ENCODE assay signal across 25 cellular contexts in the genomic region with DNA sequence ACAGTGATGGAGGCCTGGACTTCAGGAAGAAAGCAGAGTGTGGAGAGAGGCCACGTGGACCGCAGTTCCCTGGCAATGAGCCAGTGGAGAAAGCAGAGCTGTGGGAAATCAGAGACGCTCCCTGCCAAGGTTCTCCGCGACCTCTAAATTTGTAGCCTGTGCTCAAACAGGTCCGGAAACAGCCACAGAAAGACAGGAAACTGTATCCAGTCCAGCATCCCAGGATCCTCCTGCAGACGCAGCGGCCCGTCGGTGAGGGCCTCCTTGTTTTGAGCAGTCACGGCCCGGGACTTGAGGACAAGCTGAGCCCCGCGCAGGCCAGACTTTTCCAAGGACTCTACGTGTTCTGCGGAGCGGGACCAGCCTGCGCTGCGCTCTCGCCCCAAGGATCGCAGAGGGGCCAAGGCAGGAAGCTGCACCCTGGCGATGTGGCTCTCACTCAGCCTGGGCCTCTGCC. TPM values are rescaled to one million over a fixed set of nuclear protein-coding genes. Genes with fewer than 3 reads are reported as not detected.
DNase-seq lines count a peak whose midpoint lies in the region; ATAC-seq and TF ChIP-seq lines count a peak whose summit lies in the region.
"Had no signal": no experiment of that assay in that cellular context is flagged by ENCODE, and none has a peak within 500 bp of the region (broad histone marks: within the 10 kb centered on the region; RNA-seq: fewer than 3 reads in every experiment).

No MANE protein-coding gene starts in this region.

- no peaks in the 10 kb centered on the region for H3K9me3 Mint-ChIP-seq in nephron progenitor cell
- no peaks in the 10 kb centered on the region for H3K9me3 Mint-ChIP-seq in natural killer cell treated with Interleukin-12 subunit alpha and Interleukin-12 subunit beta and Interleukin-15 and Interleukin-18, amount 100 ng/mL, for 72 hours

- H3K27me3 Mint-ChIP-seq in nephron progenitor cell (ENCODE audit: low read depth, poor library complexity) = peaks cover 9% of the 10 kb centered on the region
- H3K27me3 Mint-ChIP-seq in natural killer cell treated with Interleukin-12 subunit alpha and Interleukin-12 subunit beta and Interleukin-15 and Interleukin-18, amount 100 ng/mL, for 72 hours = peaks cover 9 to 17% of the 10 kb centered on the region in 2 donors

- TF ChIP-seq CTCF in body of pancreas (IDR thresholded peaks at IDR 0.05) (no peak), nephron progenitor cell (IDR thresholded peaks at IDR 0.05) (no peak)

- H3K36me3 ChIP-seq in body of pancreas (replicated peaks in 1 of 2; ENCODE audit: insufficient read depth in 1 of 2, low read depth in 2 of 2) = no peaks in the 10 kb centered on the region
- H3K36me3 ChIP-seq: BLaER1, SJCRH30, suprapubic skin had no signal

- H3K27ac Mint-ChIP-seq in nephron progenitor cell = no peak overlapping the region
- no peak overlapping the region for H3K27ac Mint-ChIP-seq in natural killer cell treated with Interleukin-12 subunit alpha and Interleukin-12 subunit beta and Interleukin-15 and Interleukin-18, amount 100 ng/mL, for 72 hours
- H3K27ac Mint-ChIP-seq: T-helper 17 cell had no signal

- H3K36me3 Mint-ChIP-seq in nephron progenitor cell (ENCODE audit: low read depth) = no peaks in the 10 kb centered on the region
- H3K36me3 Mint-ChIP-seq in natural killer cell treated with Interleukin-12 subunit alpha and Interleukin-12 subunit beta and Interleukin-15 and Interleukin-18, amount 100 ng/mL, for 72 hours = no peaks in the 10 kb centered on the region

- H3K4me1 ChIP-seq in body of pancreas = no peaks in the 10 kb centered on the region
- H3K4me1 ChIP-seq: A549, BLaER1, Caco-2, SJCRH30, suprapubic skin had no signal

- H3K9me3 ChIP-seq in body of pancreas = no peaks in the 10 kb centered on the region
- H3K9me3 ChIP-seq: A549, BLaER1, Caco-2, SJCRH30, suprapubic skin had no signal

- no peaks in the 10 kb centered on the region for H3K4me1 Mint-ChIP-seq in nephron progenitor cell
- H3K4me1 Mint-ChIP-seq in natural killer cell treated with Interleukin-12 subunit alpha and Interleukin-12 subunit beta and Interleukin-15 and Interleukin-18, amount 100 ng/mL, for 72 hours (ENCODE audit: low read depth in 2 of 2) = no peaks in the 10 kb centered on the region
- H3K4me1 Mint-ChIP-seq: T-helper 17 cell had no signal

- DNase-seq in NCI-H345 treated with DMSO at 0.1 percent for 48 hours (lab: John Stamatoyannopoulos, UW; ENCODE audit: unreplicated experiment) (peak; percentile 0), NCI-H345 (lab: John Stamatoyannopoulos, UW) (no peak), body of pancreas (peak in 2 of 4 donors; percentile 26 to 29), left cardiac atrium (peak; percentile 65), pulmonary artery endothelial cell (ENCODE audit: low read depth, low spot score) (peak; percentile 67), nephron progenitor cell (no peak)
- DNase-seq in stimulated activated naive CD8-positive, alpha-beta T cell treated with anti-CD3 and anti-CD28 coated beads, Interleukin-15, Interleukin-2, amounts not matched to agents 100 U/mL and 50 U/mL, for 24 hours = no peak
- no peak for DNase-seq in natural killer cell treated with Interleukin-12 subunit alpha and Interleukin-12 subunit beta and Interleukin-15 and Interleukin-18, amount 100 ng/mL, for 72 hours (ENCODE audit: low spot score)
- DNase-seq: activated CD4-positive, alpha-beta T cell treated with anti-CD3 and anti-CD28 coated beads, Interleukin-2, amount 50 U/mL, for 1 hour; activated CD8-positive, alpha-beta memory T cell treated with anti-CD3 and anti-CD28 coated beads, Interleukin-2, amount 50 U/mL, for 4 hours; activated effector memory CD4-positive, alpha-beta T cell treated with Interleukin-2 at 50 U/mL for 16 hours; Caco-2; central memory CD4-positive, alpha-beta T cell; left colon; NCI-H1092 treated with DMSO at 0.1 percent for 48 hours; NCI-H2171 treated with DMSO at 0.1 percent for 48 hours; NCI-H774; PC-9; SJCRH30; stimulated activated CD4-positive, alpha-beta T cell treated with anti-CD3 and anti-CD28 coated beads, Interleukin-15, amount 100 ng/mL, for 24 hours; T-helper 17 cell had no signal

- H3K27me3 ChIP-seq in body of pancreas = no peaks in the 10 kb centered on the region
- H3K27me3 ChIP-seq: BLaER1, SJCRH30, suprapubic skin had no signal

- no peak overlapping the region for H3K4me3 Mint-ChIP-seq in nephron progenitor cell
- no peak overlapping the region for H3K4me3 Mint-ChIP-seq in natural killer cell treated with Interleukin-12 subunit alpha and Interleukin-12 subunit beta and Interleukin-15 and Interleukin-18, amount 100 ng/mL, for 72 hours
- H3K4me3 Mint-ChIP-seq: T-helper 17 cell had no signal

- TF ChIP-seq POLR2A in body of pancreas (IDR thresholded peaks at IDR 0.05) = no peak

- ATAC-seq in body of pancreas (peak; percentile 18), left cardiac atrium (peak; percentile 57 to 74)
- no peak for ATAC-seq in stimulated activated naive CD8-positive, alpha-beta T cell treated with anti-CD3 and anti-CD28 coated beads, Interleukin-15, Interleukin-2, amounts not matched to agents 100 U/mL and 50 U/mL, for 24 hours
- no peak for ATAC-seq in natural killer cell treated with Interleukin-12 subunit alpha and Interleukin-12 subunit beta and Interleukin-15 and Interleukin-18, amount 100 ng/mL, for 72 hours
- ATAC-seq: A549, left colon, T-helper 17 cell had no signal

- H3K4me3 ChIP-seq in body of pancreas = no peak overlapping the region
- H3K4me3 ChIP-seq: A549, BLaER1, PC-9, SJCRH30, suprapubic skin had no signal

- intact Hi-C loops in body of pancreas (cut with DNase I) (no loop called here), left cardiac atrium (cut with DNase I) (no loop called here)

- WGBS in body of pancreas, 2 donors = 49 to 73% methylated on average over 12 to 22 of the region's 22 CpGs

- no peak overlapping the region for H3K27ac ChIP-seq in body of pancreas
- H3K27ac ChIP-seq: A549, BLaER1, PC-9, SJCRH30, suprapubic skin had no signal

RNA-seq across cellular contexts. Expression of a gene that starts 22.3 kb away (rescaled TPM):
- total RNA-seq in body of pancreas (100 to 1,000 TPM; 555 to 696 TPM), left cardiac atrium (100 to 1,000 TPM; 535 to 579 TPM), pulmonary artery endothelial cell (1,160 and 1,412 TPM in 2 replicates)
- 1,000 to 10,000 TPM; 1,441 to 1,468 TPM for total RNA-seq in natural killer cell treated with Interleukin-12 subunit alpha and Interleukin-12 subunit beta and Interleukin-15 and Interleukin-18, amount 100 ng/mL, for 72 hours

RNA-seq across cellular contexts. Expression of a gene that starts 38.7 kb away (rescaled TPM):
- not detected for total RNA-seq in body of pancreas
- total RNA-seq in left cardiac atrium = under 1 TPM in 1 of 2 donors, not detected in 1; 0.10 TPM
- total RNA-seq in pulmonary artery endothelial cell = 0.07 and 0.95 TPM in 2 replicates
- not detected for total RNA-seq in natural killer cell treated with Interleukin-12 subunit alpha and Interleukin-12 subunit beta and Interleukin-15 and Interleukin-18, amount 100 ng/mL, for 72 hours
- total RNA-seq: Daoy, PC-9, suprapubic skin, T-helper 17 cell had no signal

RNA-seq across cellular contexts. Expression of a gene that starts 45.6 kb away (rescaled TPM):
- total RNA-seq in body of pancreas = 10 to 100 TPM; 17.5 to 28.8 TPM
- total RNA-seq in left cardiac atrium = 10 to 100 TPM; 12.0 to 13.7 TPM
- 15.8 and 17.0 TPM in 2 replicates for total RNA-seq in pulmonary artery endothelial cell
- 10 to 100 TPM; 42.1 to 44.5 TPM for total RNA-seq in natural killer cell treated with Interleukin-12 subunit alpha and Interleukin-12 subunit beta and Interleukin-15 and Interleukin-18, amount 100 ng/mL, for 72 hours

Comparison
In these comparisons a context has a peak if more than half of its experiments do, and no peak if none do; other contexts are left out.
1. DNase-seq: peak in NCI-H345 treated with DMSO at 0.1 percent for 48 hours (single experiment), left cardiac atrium (single experiment) and pulmonary artery endothelial cell (single experiment); none in NCI-H345 (single experiment), nephron progenitor cell (single experiment), stimulated activated naive CD8-positive, alpha-beta T cell treated with anti-CD3 and anti-CD28 coated beads, Interleukin-15, Interleukin-2, amounts not matched to agents 100 U/mL and 50 U/mL, for 24 hours (single experiment) and natural killer cell treated with Interleukin-12 subunit alpha and Interleukin-12 subunit beta and Interleukin-15 and Interleukin-18, amount 100 ng/mL, for 72 hours (single experiment).
2. ATAC-seq: peak in body of pancreas (single experiment) and left cardiac atrium (2 of 2); none in stimulated activated naive CD8-positive, alpha-beta T cell treated with anti-CD3 and anti-CD28 coated beads, Interleukin-15, Interleukin-2, amounts not matched to agents 100 U/mL and 50 U/mL, for 24 hours (single experiment) and natural killer cell treated with Interleukin-12 subunit alpha and Interleukin-12 subunit beta and Interleukin-15 and Interleukin-18, amount 100 ng/mL, for 72 hours (0 of 2).